In the genomic region with DNA sequence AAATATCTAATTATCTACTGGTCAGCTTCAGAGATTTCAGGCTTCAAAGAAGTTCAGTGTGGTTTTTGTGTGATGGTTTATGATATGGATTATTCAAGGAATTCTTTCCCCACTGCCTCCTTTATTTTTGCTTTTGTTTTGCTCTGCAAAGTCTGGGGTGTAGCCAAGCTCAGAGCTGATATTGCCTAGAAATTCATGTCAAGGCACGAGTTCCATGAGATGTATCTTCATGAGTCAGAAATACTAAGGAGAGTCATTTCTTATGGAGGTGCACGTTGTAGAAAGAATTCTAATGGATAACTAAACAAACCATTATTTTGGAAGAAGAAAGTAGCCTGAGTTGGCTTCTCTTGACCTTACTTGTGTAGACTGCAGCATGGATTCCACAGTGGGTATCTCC, we compare ENCODE assay signal across 1 cellular context.
TF ChIP-seq lines count a peak whose summit lies in the region.

No MANE protein-coding gene starts in this region.

TF ChIP-seq in IMR-90, 13 proteins besides CTCF, POLR2A, EP300 and RAD21:
- TF ChIP-seq, protein P1, sequence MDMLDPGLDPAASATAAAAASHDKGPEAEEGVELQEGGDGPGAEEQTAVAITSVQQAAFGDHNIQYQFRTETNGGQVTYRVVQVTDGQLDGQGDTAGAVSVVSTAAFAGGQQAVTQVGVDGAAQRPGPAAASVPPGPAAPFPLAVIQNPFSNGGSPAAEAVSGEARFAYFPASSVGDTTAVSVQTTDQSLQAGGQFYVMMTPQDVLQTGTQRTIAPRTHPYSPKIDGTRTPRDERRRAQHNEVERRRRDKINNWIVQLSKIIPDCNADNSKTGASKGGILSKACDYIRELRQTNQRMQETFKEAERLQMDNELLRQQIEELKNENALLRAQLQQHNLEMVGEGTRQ (IDR thresholded peaks at IDR 0.05; ENCODE audit: low read depth, low read length): no peak
- TF ChIP-seq RCOR1 (IDR thresholded peaks at IDR 0.05; ENCODE audit: insufficient replicate concordance, low read length) (no peak), CEBPB (IDR thresholded peaks at IDR 0.05; ENCODE audit: low read depth, low read length) (no peak), SMC3 (IDR thresholded peaks at IDR 0.05; ENCODE audit: low read depth, low read length) (no peak), NFE2L2 (IDR thresholded peaks at IDR 0.05; ENCODE audit: low read depth, low read length) (no peak)
